19 cellular contexts compared by ENCODE assay signal in the genomic region with DNA sequence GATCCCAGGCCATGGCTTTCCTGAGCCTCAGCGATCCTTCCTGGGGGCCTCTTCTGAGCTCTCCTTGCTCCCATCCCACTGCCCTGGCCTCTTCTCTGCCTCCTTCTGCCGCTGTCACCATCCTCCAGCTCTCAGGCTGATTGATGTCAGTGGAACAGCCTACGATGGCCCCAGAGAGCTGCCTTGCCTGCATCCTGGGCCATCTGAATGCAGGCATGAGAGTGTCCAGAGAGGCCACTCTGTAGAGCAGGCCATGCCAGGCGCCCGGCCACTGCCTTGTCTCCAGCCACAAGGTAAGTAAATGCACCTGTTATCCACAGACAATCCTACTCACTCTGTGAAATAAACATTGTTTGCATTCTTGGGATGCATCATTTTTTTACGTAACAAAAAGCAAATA.
DNase-seq lines count a peak whose midpoint lies in the region; ATAC-seq and TF ChIP-seq lines count a peak whose summit lies in the region.
"Had no signal": no experiment of that assay in that cellular context is flagged by ENCODE, and none has a peak within 500 bp of the region (broad histone marks: within the 10 kb centered on the region; RNA-seq: fewer than 3 reads in every experiment).

No MANE protein-coding gene starts in this region.

- TF ChIP-seq CTCF in Caco-2 (IDR thresholded peaks at IDR 0.05; ENCODE audit: insufficient read depth in 1 of 2, low read depth in 1 of 2, low read length in 1 of 2, severe bottlenecking in 1 of 2, unreplicated experiment in 1 of 2) (no peak), GM23338 (conservative IDR thresholded peaks at IDR 0.05; ENCODE audit: low read depth in 2 of 2) (no peak)

- peaks cover 12% of the 10 kb centered on the region for H3K9me3 Mint-ChIP-seq in Caco-2 (ENCODE audit: unreplicated experiment)
- H3K9me3 Mint-ChIP-seq in GM23338: peaks cover 16% of the 10 kb centered on the region
- peaks cover 2% of the 10 kb centered on the region for H3K9me3 Mint-ChIP-seq in activated naive CD8-positive, alpha-beta T cell treated with anti-CD3 and anti-CD28 coated beads for 36 hours
- H3K9me3 Mint-ChIP-seq: CD4-positive, alpha-beta T cell had no signal

- H3K27me3 Mint-ChIP-seq in Caco-2 (ENCODE audit: insufficient read depth, unreplicated experiment) (no peaks in the 10 kb centered on the region), GM23338 (ENCODE audit: insufficient read depth, low read depth, poor library complexity) (peaks cover 14% of the 10 kb centered on the region)
- H3K27me3 Mint-ChIP-seq in activated naive CD8-positive, alpha-beta T cell treated with anti-CD3 and anti-CD28 coated beads for 36 hours: peaks cover 16% of the 10 kb centered on the region

- peaks cover 17% of the 10 kb centered on the region for H3K4me1 ChIP-seq in Caco-2
- peaks cover 11% of the 10 kb centered on the region for H3K4me1 ChIP-seq in GM23338 (ENCODE audit: insufficient read depth)

- H3K4me3 ChIP-seq in Caco-2 (ENCODE audit: low read depth, low read length) (no peak overlapping the region), GM23338 (no peak overlapping the region)

- no peak overlapping the region for H3K27ac ChIP-seq in GM23338 (ENCODE audit: low read depth)
- H3K27ac ChIP-seq: KMS-11 had no signal

- H3K36me3 Mint-ChIP-seq in Caco-2 (ENCODE audit: insufficient read depth, unreplicated experiment): no peaks in the 10 kb centered on the region
- peaks cover 5% of the 10 kb centered on the region for H3K36me3 Mint-ChIP-seq in GM23338 (ENCODE audit: low read depth)
- H3K36me3 Mint-ChIP-seq in activated naive CD8-positive, alpha-beta T cell treated with anti-CD3 and anti-CD28 coated beads for 36 hours: no peaks in the 10 kb centered on the region

- intact Hi-C loops in Caco-2 (cut with micrococcal nuclease; ENCODE audit: unreplicated experiment): loop anchor here (2.0 kb wide), 1 partner anchor 19 kb away; no protein-coding TSS in a partner anchor
- intact Hi-C loops in posterior vena cava (cut with DNase I): no loop called here

- DNase-seq in Caco-2 (no peak), GM23338 (ENCODE audit: low spot score) (no peak), iPS-NIHi7 (ENCODE audit: extremely low spot score) (peak; percentile 7), posterior vena cava (ENCODE audit: low spot score) (peak; percentile 53), SIG-M5 treated with dmso at 0.1 percent for 504 hours (lab: John Stamatoyannopoulos, UW; ENCODE audit: unreplicated experiment) (no peak), NCI-H1930 (lab: John Stamatoyannopoulos, UW) (no peak)
- DNase-seq in activated naive CD8-positive, alpha-beta T cell treated with anti-CD3 and anti-CD28 coated beads for 36 hours: no peak
- DNase-seq: Calu3, DMS53, NCI-H1048, NCI-H1436 treated with DMSO at 0.1 percent for 48 hours, NCI-H2081, NCI-H510A, NCI-H82, PC-3 had no signal

- H3K27ac Mint-ChIP-seq in Caco-2 (ENCODE audit: unreplicated experiment): peak overlapping the region; percentile 78
- H3K27ac Mint-ChIP-seq in GM23338: no peak overlapping the region
- H3K27ac Mint-ChIP-seq in activated naive CD8-positive, alpha-beta T cell treated with anti-CD3 and anti-CD28 coated beads for 36 hours: no peak overlapping the region
- H3K27ac Mint-ChIP-seq: B cell; CD4-positive, alpha-beta T cell had no signal

- POLR2A ChIA-PET in Caco-2 (lab: Charles Lee): no interaction called here

- no peak for ATAC-seq in GM23338
- no peak for ATAC-seq in GM21423 (IDR thresholded peaks at IDR 0.05; ENCODE audit: unreplicated experiment)
- ATAC-seq: PC-3 had no signal

- no TSS peak for BruUV-seq in Caco-2 (replicated peaks; lab: Mats Ljungman, UMichigan)

- peaks cover 3% of the 10 kb centered on the region; the same call in 1 of the 2 replicates for H3K9me2 ChIP-seq in GM23338 (ENCODE audit: insufficient read depth)

- CTCF ChIA-PET in Caco-2 (lab: Charles Lee): interaction anchor here (0.7 kb wide), 1 partner anchor 88 kb away, joined by 3 read pairs; no protein-coding TSS in a partner anchor

- H3K4me2 ChIP-seq in GM23338: 0 out of 2 replicates have a peak overlapping the region, but pooled peaks have one; percentile 46
- H3K4me2 ChIP-seq: KMS-11 had no signal

- peak overlapping the region; percentile 11 for H3K4me3 Mint-ChIP-seq in Caco-2 (ENCODE audit: unreplicated experiment)
- H3K4me3 Mint-ChIP-seq in GM23338: no peak overlapping the region
- no peak overlapping the region for H3K4me3 Mint-ChIP-seq in activated naive CD8-positive, alpha-beta T cell treated with anti-CD3 and anti-CD28 coated beads for 36 hours
- H3K4me3 Mint-ChIP-seq: B cell; CD4-positive, alpha-beta T cell had no signal

- no peaks in the 10 kb centered on the region for H3K36me3 ChIP-seq in Caco-2 (ENCODE audit: control insufficient read depth, insufficient read depth, low read length)
- no peaks in the 10 kb centered on the region for H3K36me3 ChIP-seq in GM23338 (ENCODE audit: insufficient read depth)

- H3K79me2 ChIP-seq in GM23338 (replicated peaks; ENCODE audit: insufficient read depth): no peaks in the 10 kb centered on the region

- H2AFZ ChIP-seq in GM23338: no peak overlapping the region; the same call in 1 of the 2 replicates

- H3K4me1 Mint-ChIP-seq in Caco-2 (ENCODE audit: low read depth, unreplicated experiment) (peaks cover 11% of the 10 kb centered on the region), GM23338 (peaks cover 35% of the 10 kb centered on the region)
- peaks cover 3% of the 10 kb centered on the region for H3K4me1 Mint-ChIP-seq in activated naive CD8-positive, alpha-beta T cell treated with anti-CD3 and anti-CD28 coated beads for 36 hours
- H3K4me1 Mint-ChIP-seq: B cell had no signal

- H3K9me3 ChIP-seq in Caco-2: peaks cover 8% of the 10 kb centered on the region; the same call in 1 of the 2 replicates

- H3K27me3 ChIP-seq in Caco-2 (replicated peaks; ENCODE audit: control insufficient read depth, insufficient read depth, low read length): no peaks in the 10 kb centered on the region
- H3K27me3 ChIP-seq in GM23338 (ENCODE audit: insufficient read depth): no peaks in the 10 kb centered on the region

- H4K20me1 ChIP-seq in GM23338 (replicated peaks; ENCODE audit: insufficient read depth): no peaks in the 10 kb centered on the region

- H3F3A ChIP-seq in GM23338 (replicated peaks; ENCODE audit: low read depth): 0 out of 2 replicates have a peak, but pooled peaks cover 3% of the 10 kb centered on the region

TF ChIP-seq in GM23338, 12 proteins besides CTCF, POLR2A, EP300 and RAD21:
- TF ChIP-seq EZH2 (IDR thresholded peaks at IDR 0.05; ENCODE audit: low read depth, unreplicated experiment) (no peak), EZH2phosphoT487 (IDR thresholded peaks at IDR 0.05; ENCODE audit: unreplicated experiment) (no peak), STAT1 (IDR thresholded peaks at IDR 0.05; ENCODE audit: unreplicated experiment) (no peak), POLR2AphosphoS5 (IDR thresholded peaks at IDR 0.05; ENCODE audit: low read depth) (no peak)
TF ChIP-seq in GM23338: peak in this region for 0.

Comparison
In these comparisons a context has a peak if more than half of its experiments do, and no peak if none do; other contexts are left out.
1. DNase-seq: peak in iPS-NIHi7 (single experiment) and posterior vena cava (single experiment); none in Caco-2 (0 of 2), GM23338 (single experiment), SIG-M5 treated with dmso at 0.1 percent for 504 hours (single experiment), NCI-H1930 (0 of 2) and activated naive CD8-positive, alpha-beta T cell treated with anti-CD3 and anti-CD28 coated beads for 36 hours (single experiment).